Comparison of ENCODE assay signal across 8 cellular contexts in the genomic region with DNA sequence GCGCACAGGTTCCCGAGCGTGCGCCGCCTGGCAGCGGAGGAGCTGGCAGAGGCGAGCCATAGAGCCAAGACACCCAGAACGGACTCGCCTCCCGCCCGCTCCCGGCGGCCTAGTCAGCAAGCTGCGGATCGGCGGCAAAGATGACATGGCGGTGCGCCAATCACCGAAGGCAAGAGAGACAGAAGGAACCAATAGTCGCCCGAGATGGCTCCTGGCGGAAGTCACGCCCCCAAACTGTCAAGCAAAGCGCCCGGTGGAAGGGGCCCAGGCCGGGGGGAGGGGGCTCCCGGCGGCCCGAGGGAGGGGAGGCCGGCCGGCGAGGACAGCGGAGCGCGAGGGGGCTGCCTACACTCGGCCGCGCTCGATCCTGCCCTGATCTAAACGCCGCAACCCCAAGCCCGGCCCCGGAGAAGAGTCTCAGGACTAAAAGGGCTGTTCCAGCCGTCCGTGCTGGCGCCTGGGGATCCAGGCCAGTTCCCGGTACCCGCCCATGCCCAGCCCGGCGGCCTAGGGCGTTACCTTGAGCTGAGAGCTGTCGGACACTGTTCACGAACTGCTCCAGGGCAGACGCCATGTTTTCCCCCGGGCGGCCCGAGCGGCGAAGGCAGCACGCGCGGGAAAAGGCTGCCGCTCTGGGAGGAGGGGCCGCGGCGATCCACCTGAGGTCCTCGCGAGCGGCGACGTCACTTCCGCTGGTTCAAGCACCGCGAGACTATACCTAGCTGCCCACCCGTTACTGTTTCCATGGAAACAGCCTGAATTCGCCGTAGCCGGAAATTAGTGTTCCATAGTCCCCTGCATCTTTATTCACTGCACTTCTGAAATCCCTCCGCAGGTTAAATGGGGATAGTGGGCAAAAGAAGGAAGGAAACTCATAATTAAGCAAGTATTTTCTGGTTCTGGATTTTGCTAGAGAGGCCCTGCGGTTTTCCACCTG. TPM values are rescaled to one million over a fixed set of nuclear protein-coding genes. Genes with fewer than 3 reads are reported as not detected.
A peak's percentile ranks its signal among the peaks of the same experiment; 100 is the strongest.
DNase-seq lines count a peak whose midpoint lies in the region; ATAC-seq and TF ChIP-seq lines count a peak whose summit lies in the region.

A gene (minus strand): TSS at position 634 of the 937 bp plus-strand sequence. CDS start 60 bp downstream, at position 574.

- peak within 1 kb of the TSS; percentile 96 for H3K27ac Mint-ChIP-seq in GM23338
- H3K27ac Mint-ChIP-seq in naive thymus-derived CD4-positive, alpha-beta T cell, result peak within 1 kb of the TSS; percentile 91 to 98 (median 94)
- peak within 1 kb of the TSS; percentile 96 for H3K27ac Mint-ChIP-seq in stimulated activated naive B cell treated with anti-CD40 and anti-IgM and Interleukin-4, amounts not matched to agents 10 μg/mL and 1 μg/mL and 100 μg/mL, for 72 hours

- H3K9me3 ChIP-seq in DOHH2 (ENCODE audit: control insufficient read depth, insufficient read depth, low read length), result no peaks in the 10 kb centered on the region
- no peaks in the 10 kb centered on the region for H3K9me3 ChIP-seq in naive thymus-derived CD4-positive, alpha-beta T cell (ENCODE audit: control insufficient read depth in 2 of 3, low read length in 3 of 3)

- H3K9me2 ChIP-seq in DOHH2 (replicated peaks; ENCODE audit: control insufficient read depth, low read length) (no peaks in the 10 kb centered on the region), GM23338 (ENCODE audit: insufficient read depth) (no peaks in the 10 kb centered on the region)

- H3K4me3 Mint-ChIP-seq in GM23338, result peak within 1 kb of the TSS; percentile 97
- H3K4me3 Mint-ChIP-seq in naive thymus-derived CD4-positive, alpha-beta T cell, result peak within 1 kb of the TSS; percentile 87 to 98 (median 94)
- H3K4me3 Mint-ChIP-seq in stimulated activated naive B cell treated with anti-CD40 and anti-IgM and Interleukin-4, amounts not matched to agents 10 μg/mL and 1 μg/mL and 100 μg/mL, for 72 hours, result peak within 1 kb of the TSS; percentile 87 to 93

- peaks cover 19% of the 10 kb centered on the region; the same call in 2 of the 3 replicates for H3K4me1 Mint-ChIP-seq in GM23338
- peaks cover 22 to 48% (median 44%) of the 10 kb centered on the region in 7 donors for H3K4me1 Mint-ChIP-seq in naive thymus-derived CD4-positive, alpha-beta T cell
- peaks cover 17 to 44% of the 10 kb centered on the region in 2 donors for H3K4me1 Mint-ChIP-seq in stimulated activated naive B cell treated with anti-CD40 and anti-IgM and Interleukin-4, amounts not matched to agents 10 μg/mL and 1 μg/mL and 100 μg/mL, for 72 hours

- intact Hi-C loops in naive thymus-derived CD4-positive, alpha-beta T cell (cut with micrococcal nuclease), result loop anchor here (1.0 to 10.0 kb wide), 15 partner anchors 22 to 980 kb away; a partner anchor contains a TSS

- H3K4me3 ChIP-seq in DOHH2 (ENCODE audit: low read length) (peak within 1 kb of the TSS; percentile 92), GM23338 (peak within 1 kb of the TSS; percentile 79)
- peak within 1 kb of the TSS; percentile 67 for H3K4me3 ChIP-seq in naive thymus-derived CD4-positive, alpha-beta T cell (ENCODE audit: low read length)

- H3K27ac ChIP-seq in DOHH2 (ENCODE audit: low read depth, low read length) (peak within 1 kb of the TSS; percentile 85), GM23338 (ENCODE audit: low read depth) (peak within 1 kb of the TSS; percentile 90)
- H3K27ac ChIP-seq in naive thymus-derived CD4-positive, alpha-beta T cell (ENCODE audit: low read depth, low read length), result peak within 1 kb of the TSS; percentile 95

- peak within 1 kb of the TSS; percentile 89 for H3K4me2 ChIP-seq in DOHH2 (ENCODE audit: low read length)
- peak within 1 kb of the TSS; percentile 85 for H3K4me2 ChIP-seq in GM23338

- DNase-seq in GM23338 (ENCODE audit: low spot score) (peak; percentile 99), LHCN-M2 (ENCODE audit: low read depth) (peak; percentile 96), RPMI8226 (peak; percentile 96), fibroblast of gingiva (ENCODE audit: low read depth) (peak; percentile 98)
- peak; percentile 93 to 94 for DNase-seq in activated T-helper 1 cell treated with anti-CD3 and anti-CD28 coated beads, Interleukin-2, amount 50 U/mL, for 16 hours (ENCODE audit: low read depth in 1 of 2, low spot score in 1 of 2)
- peak; percentile 89 to 98 (median 95) for DNase-seq in naive thymus-derived CD4-positive, alpha-beta T cell
- DNase-seq in stimulated activated naive B cell treated with anti-CD40 and anti-IgM and Interleukin-4, amounts not matched to agents 10 μg/mL and 1 μg/mL and 100 μg/mL, for 72 hours, result peak; percentile 96

- no peaks in the 10 kb centered on the region; the same call in 1 of the 2 replicates for H3F3A ChIP-seq in DOHH2 (ENCODE audit: control insufficient read depth, insufficient read depth)
- no peaks in the 10 kb centered on the region for H3F3A ChIP-seq in GM23338 (replicated peaks; ENCODE audit: low read depth)

- H3K27me3 Mint-ChIP-seq in GM23338 (ENCODE audit: insufficient read depth, low read depth, poor library complexity), result peaks cover 8% of the 10 kb centered on the region
- peaks cover 0 to 4% (median 0%) of the 10 kb centered on the region in 5 donors for H3K27me3 Mint-ChIP-seq in naive thymus-derived CD4-positive, alpha-beta T cell
- H3K27me3 Mint-ChIP-seq in stimulated activated naive B cell treated with anti-CD40 and anti-IgM and Interleukin-4, amounts not matched to agents 10 μg/mL and 1 μg/mL and 100 μg/mL, for 72 hours, result no peaks in the 10 kb centered on the region

- peaks cover 55% of the 10 kb centered on the region for H3K79me2 ChIP-seq in DOHH2 (ENCODE audit: control insufficient read depth, low read length)
- H3K79me2 ChIP-seq in GM23338 (replicated peaks; ENCODE audit: insufficient read depth), result peaks cover 46% of the 10 kb centered on the region

- POLR2A ChIA-PET in naive thymus-derived CD4-positive, alpha-beta T cell (lab: Charles Lee), result interaction anchor here (0.6 to 2.0 kb wide), 15 partner anchors 10 to 707 kb away, joined by 3 to 8 read pairs (median 3); a partner anchor contains a TSS

- H3K36me3 ChIP-seq in DOHH2 (ENCODE audit: control insufficient read depth, low read length), result peaks cover 37% of the 10 kb centered on the region
- 0 out of 2 replicates have a peak, but pooled peaks cover under 1% of the 10 kb centered on the region for H3K36me3 ChIP-seq in GM23338 (ENCODE audit: insufficient read depth)
- H3K36me3 ChIP-seq in naive thymus-derived CD4-positive, alpha-beta T cell (ENCODE audit: control insufficient read depth in 2 of 3, insufficient read depth in 3 of 3, low read length in 3 of 3), result peaks cover 0 to 7% (median 0%) of the 10 kb centered on the region in 3 experiments

- no peaks in the 10 kb centered on the region for H3K9me3 Mint-ChIP-seq in GM23338
- H3K9me3 Mint-ChIP-seq in naive thymus-derived CD4-positive, alpha-beta T cell, result no peaks in the 10 kb centered on the region
- no peaks in the 10 kb centered on the region for H3K9me3 Mint-ChIP-seq in stimulated activated naive B cell treated with anti-CD40 and anti-IgM and Interleukin-4, amounts not matched to agents 10 μg/mL and 1 μg/mL and 100 μg/mL, for 72 hours

- peaks cover 6% of the 10 kb centered on the region for H3K36me3 Mint-ChIP-seq in GM23338 (ENCODE audit: low read depth)
- H3K36me3 Mint-ChIP-seq in naive thymus-derived CD4-positive, alpha-beta T cell, result peaks cover 0 to 3% (median 0%) of the 10 kb centered on the region in 5 donors
- peaks cover 2 to 13% of the 10 kb centered on the region in 2 donors for H3K36me3 Mint-ChIP-seq in stimulated activated naive B cell treated with anti-CD40 and anti-IgM and Interleukin-4, amounts not matched to agents 10 μg/mL and 1 μg/mL and 100 μg/mL, for 72 hours

- CTCF ChIA-PET in naive thymus-derived CD4-positive, alpha-beta T cell (lab: Charles Lee), result interaction anchor here (0.5 to 1.2 kb wide), 6 partner anchors 11 to 895 kb away, joined by 3 to 6 read pairs (median 4); no protein-coding TSS in a partner anchor

- H3K4me1 ChIP-seq in DOHH2 (ENCODE audit: control insufficient read depth, low read length) (peaks cover 48% of the 10 kb centered on the region), GM23338 (ENCODE audit: insufficient read depth) (peaks cover 13% of the 10 kb centered on the region)
- peaks cover 17 to 24% of the 10 kb centered on the region in 2 donors for H3K4me1 ChIP-seq in naive thymus-derived CD4-positive, alpha-beta T cell (ENCODE audit: control insufficient read depth in 2 of 2, insufficient read depth in 2 of 2, low read length in 2 of 2)

- TF ChIP-seq CTCF in DOHH2 (IDR thresholded peaks at IDR 0.05; ENCODE audit: low read depth, low read length, poor library complexity, severe bottlenecking), result no peak
- TF ChIP-seq CTCF in GM23338 (conservative IDR thresholded peaks at IDR 0.05; ENCODE audit: low read depth in 2 of 2), result no peak

- H3K27me3 ChIP-seq in DOHH2 (ENCODE audit: control insufficient read depth, low read length) (no peaks in the 10 kb centered on the region), GM23338 (ENCODE audit: insufficient read depth) (no peaks in the 10 kb centered on the region)
- no peaks in the 10 kb centered on the region for H3K27me3 ChIP-seq in naive thymus-derived CD4-positive, alpha-beta T cell (ENCODE audit: control insufficient read depth in 2 of 2, insufficient read depth in 2 of 2, low read length in 2 of 2)

- H4K20me1 ChIP-seq in DOHH2 (ENCODE audit: control insufficient read depth, insufficient read depth, low read depth, low read length) (peaks cover 20% of the 10 kb centered on the region), GM23338 (replicated peaks; ENCODE audit: insufficient read depth) (peaks cover 38% of the 10 kb centered on the region)

- ATAC-seq in GM23338, result peak; percentile 95
- peak; percentile 93 for ATAC-seq in naive thymus-derived CD4-positive, alpha-beta T cell
- peak; percentile 92 to 95 for ATAC-seq in stimulated activated naive B cell treated with anti-CD40 and anti-IgM and Interleukin-4, amounts not matched to agents 10 μg/mL and 1 μg/mL and 100 μg/mL, for 72 hours (replicated peaks)

- H2AFZ ChIP-seq in GM23338, result peak within 1 kb of the TSS; percentile 85

TF ChIP-seq in GM23338, 12 proteins besides CTCF, POLR2A, EP300 and RAD21 (continues in another document):
- no peak for TF ChIP-seq NANOG (IDR thresholded peaks at IDR 0.05; ENCODE audit: borderline replicate concordance)
- TF ChIP-seq POLR2AphosphoS5 (IDR thresholded peaks at IDR 0.05; ENCODE audit: low read depth), result peak; percentile 85
- peak; percentile 91 for TF ChIP-seq CREB1 (CRISPR knock-in tag; IDR thresholded peaks at IDR 0.05; ENCODE audit: low read depth)
- no peak for TF ChIP-seq EZH2phosphoT487 (IDR thresholded peaks at IDR 0.05; ENCODE audit: unreplicated experiment)
- no peak for TF ChIP-seq ZNF331 (CRISPR knock-in tag; IDR thresholded peaks at IDR 0.05; ENCODE audit: low read depth)
- TF ChIP-seq ZNF114 (CRISPR knock-in tag; IDR thresholded peaks at IDR 0.05), result no peak
- TF ChIP-seq STAT1 (IDR thresholded peaks at IDR 0.05; ENCODE audit: unreplicated experiment), result no peak
- no peak for TF ChIP-seq EZH2 (IDR thresholded peaks at IDR 0.05; ENCODE audit: low read depth, unreplicated experiment)

RNA-seq across cellular contexts. Expression of the gene that starts here (rescaled TPM):
- total RNA-seq in GM23338 (2014; rRNA removed; shearing (Covaris generic)), result 121 and 134 TPM in 2 replicates
- 90.9 and 108 TPM in 2 replicates for polyA plus RNA-seq in GM23338 (2016; fragmentation: Nextera tagmentation; extraction: Ambion mirVana)
- total RNA-seq in LHCN-M2 (2014; rRNA removed), result 109 and 117 TPM in 2 replicates
- 66.2 TPM for polyA plus RNA-seq in LHCN-M2 (2012)
- total RNA-seq in naive thymus-derived CD4-positive, alpha-beta T cell, result 10 to 100 TPM; 44.7 to 98.7 (median 69.4) TPM
- polyA plus RNA-seq in naive thymus-derived CD4-positive, alpha-beta T cell, result 10 to 100 TPM; 76.5 to 86.3 TPM

Comparison
In these comparisons a context has a peak if more than half of its experiments do, and no peak if none do; other contexts are left out.
1. Peak in every context shown above with its lines: DNase-seq, ATAC-seq, H3K4me3 ChIP-seq and H3K27ac ChIP-seq.